In genomic region chr4:3637326-3638016, GRCh38 we compare ENCODE assay signal across 14 cellular contexts.
DNase-seq lines count a peak whose midpoint lies in the region; ATAC-seq and TF ChIP-seq lines count a peak whose summit lies in the region.
"Had no signal": no experiment of that assay in that cellular context is flagged by ENCODE, and none has a peak within 500 bp of the region (broad histone marks: within the 10 kb centered on the region; RNA-seq: fewer than 3 reads in every experiment).

No MANE protein-coding gene starts in this region.

- H3K27ac ChIP-seq in tibial artery: peak overlapping the region; percentile 7 to 16
- no peak overlapping the region for H3K27ac ChIP-seq in effector memory CD4-positive, alpha-beta T cell (ENCODE audit: insufficient read depth, low read length, poor library complexity, severe bottlenecking)
- H3K27ac ChIP-seq: 22Rv1 had no signal

- H3K27me3 ChIP-seq in tibial artery: no peaks in the 10 kb centered on the region
- no peaks in the 10 kb centered on the region for H3K27me3 ChIP-seq in effector memory CD4-positive, alpha-beta T cell (replicated peaks; ENCODE audit: control insufficient read depth, insufficient read depth, low read length, poor library complexity, severe bottlenecking)

- H3K4me1 ChIP-seq in tibial artery: peaks cover 0 to 26% (median 5%) of the 10 kb centered on the region in 4 donors
- no peaks in the 10 kb centered on the region for H3K4me1 ChIP-seq in effector memory CD4-positive, alpha-beta T cell (ENCODE audit: control insufficient read depth, insufficient read depth, low read length, poor library complexity, severe bottlenecking)

- H3K4me3 ChIP-seq in fibroblast of the aortic adventitia (ENCODE audit: low read depth, low read length): no peak overlapping the region
- no peak overlapping the region for H3K4me3 ChIP-seq in tibial artery
- H3K4me3 ChIP-seq in effector memory CD4-positive, alpha-beta T cell (ENCODE audit: insufficient read depth, low read depth, low read length, poor library complexity, severe bottlenecking): no peak overlapping the region

- no peaks in the 10 kb centered on the region for H3K9me3 ChIP-seq in tibial artery
- no peaks in the 10 kb centered on the region for H3K9me3 ChIP-seq in effector memory CD4-positive, alpha-beta T cell (ENCODE audit: control insufficient read depth, low read length)

- intact Hi-C loops in Right ventricle myocardium inferior (cut with DNase I) (no loop called here), cardiac septum (cut with DNase I) (no loop called here), tibial artery (cut with DNase I; ENCODE audit: low total_unique reads) (no loop called here)

- DNase-seq in Right ventricle myocardium inferior (ENCODE audit: missing footprints) (peak; percentile 54), cardiac septum (ENCODE audit: low spot score) (no peak), fibroblast of the aortic adventitia (ENCODE audit: low read depth) (peak; percentile 9), nephron progenitor cell (no peak), tibial artery (no peak), NCI-H82 treated with DMSO at 0.1 percent for 48 hours (lab: John Stamatoyannopoulos, UW; ENCODE audit: unreplicated experiment) (no peak)
- DNase-seq in effector memory CD4-positive, alpha-beta T cell: no peak
- DNase-seq: NCI-H1436, NCI-H2081, NCI-H2227 treated with DMSO at 0.1 percent for 48 hours, NCI-H524 treated with DMSO at 0.1 percent for 48 hours, RPMI8226 had no signal

- H3K36me3 Mint-ChIP-seq in nephron progenitor cell (ENCODE audit: low read depth): peaks cover 2% of the 10 kb centered on the region

- ATAC-seq in Right ventricle myocardium inferior (no peak), HG03039 (IDR thresholded peaks at IDR 0.05; ENCODE audit: unreplicated experiment) (no peak)

- peaks cover 73% of the 10 kb centered on the region for H3K4me1 Mint-ChIP-seq in nephron progenitor cell

- peaks cover 39% of the 10 kb centered on the region for H3K9me3 Mint-ChIP-seq in nephron progenitor cell

- H3K36me3 ChIP-seq in tibial artery: no peaks in the 10 kb centered on the region
- no peaks in the 10 kb centered on the region for H3K36me3 ChIP-seq in effector memory CD4-positive, alpha-beta T cell (ENCODE audit: control insufficient read depth, insufficient read depth, low read length)

- H3K27ac Mint-ChIP-seq in nephron progenitor cell: no peak overlapping the region

- TF ChIP-seq CTCF in fibroblast of the aortic adventitia (IDR thresholded peaks at IDR 0.05; ENCODE audit: insufficient read depth, low read length): no peak
- TF ChIP-seq CTCF in nephron progenitor cell (IDR thresholded peaks at IDR 0.05): no peak
- no peak for TF ChIP-seq CTCF in tibial artery (IDR thresholded peaks at IDR 0.05)

- H3K27me3 Mint-ChIP-seq in nephron progenitor cell (ENCODE audit: low read depth, poor library complexity): peaks cover 11% of the 10 kb centered on the region

- H3K4me3 Mint-ChIP-seq in nephron progenitor cell: peak overlapping the region; percentile 5

Comparison
In these comparisons a context has a peak if more than half of its experiments do, and no peak if none do; other contexts are left out.
1. DNase-seq: peak in Right ventricle myocardium inferior (single experiment) and fibroblast of the aortic adventitia (single experiment); none in cardiac septum (single experiment), nephron progenitor cell (single experiment), tibial artery (0 of 2), effector memory CD4-positive, alpha-beta T cell (0 of 3) and NCI-H82 treated with DMSO at 0.1 percent for 48 hours (single experiment).